In genomic region chr19:17226002-17226933, GRCh38 we compare ENCODE assay signal across 1 cellular context.
TF ChIP-seq lines count a peak whose summit lies in the region.

Gene OCEL1, plus strand, starts transcription at chr19:17226226. Its CDS starts 22 bp downstream, at chr19:17226248.

TF ChIP-seq in GM12878, 131 proteins besides CTCF, POLR2A, EP300 and RAD21 (continued from another document):
- TF ChIP-seq, protein P1, sequence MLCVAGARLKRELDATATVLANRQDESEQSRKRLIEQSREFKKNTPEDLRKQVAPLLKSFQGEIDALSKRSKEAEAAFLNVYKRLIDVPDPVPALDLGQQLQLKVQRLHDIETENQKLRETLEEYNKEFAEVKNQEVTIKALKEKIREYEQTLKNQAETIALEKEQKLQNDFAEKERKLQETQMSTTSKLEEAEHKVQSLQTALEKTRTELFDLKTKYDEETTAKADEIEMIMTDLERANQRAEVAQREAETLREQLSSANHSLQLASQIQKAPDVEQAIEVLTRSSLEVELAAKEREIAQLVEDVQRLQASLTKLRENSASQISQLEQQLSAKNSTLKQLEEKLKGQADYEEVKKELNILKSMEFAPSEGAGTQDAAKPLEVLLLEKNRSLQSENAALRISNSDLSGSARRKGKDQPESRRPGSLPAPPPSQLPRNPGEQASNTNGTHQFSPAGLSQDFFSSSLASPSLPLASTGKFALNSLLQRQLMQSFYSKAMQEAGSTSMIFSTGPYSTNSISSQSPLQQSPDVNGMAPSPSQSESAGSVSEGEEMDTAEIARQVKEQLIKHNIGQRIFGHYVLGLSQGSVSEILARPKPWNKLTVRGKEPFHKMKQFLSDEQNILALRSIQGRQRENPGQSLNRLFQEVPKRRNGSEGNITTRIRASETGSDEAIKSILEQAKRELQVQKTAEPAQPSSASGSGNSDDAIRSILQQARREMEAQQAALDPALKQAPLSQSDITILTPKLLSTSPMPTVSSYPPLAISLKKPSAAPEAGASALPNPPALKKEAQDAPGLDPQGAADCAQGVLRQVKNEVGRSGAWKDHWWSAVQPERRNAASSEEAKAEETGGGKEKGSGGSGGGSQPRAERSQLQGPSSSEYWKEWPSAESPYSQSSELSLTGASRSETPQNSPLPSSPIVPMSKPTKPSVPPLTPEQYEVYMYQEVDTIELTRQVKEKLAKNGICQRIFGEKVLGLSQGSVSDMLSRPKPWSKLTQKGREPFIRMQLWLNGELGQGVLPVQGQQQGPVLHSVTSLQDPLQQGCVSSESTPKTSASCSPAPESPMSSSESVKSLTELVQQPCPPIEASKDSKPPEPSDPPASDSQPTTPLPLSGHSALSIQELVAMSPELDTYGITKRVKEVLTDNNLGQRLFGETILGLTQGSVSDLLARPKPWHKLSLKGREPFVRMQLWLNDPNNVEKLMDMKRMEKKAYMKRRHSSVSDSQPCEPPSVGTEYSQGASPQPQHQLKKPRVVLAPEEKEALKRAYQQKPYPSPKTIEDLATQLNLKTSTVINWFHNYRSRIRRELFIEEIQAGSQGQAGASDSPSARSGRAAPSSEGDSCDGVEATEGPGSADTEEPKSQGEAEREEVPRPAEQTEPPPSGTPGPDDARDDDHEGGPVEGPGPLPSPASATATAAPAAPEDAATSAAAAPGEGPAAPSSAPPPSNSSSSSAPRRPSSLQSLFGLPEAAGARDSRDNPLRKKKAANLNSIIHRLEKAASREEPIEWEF (IDR thresholded peaks at IDR 0.05; ENCODE audit: insufficient replicate concordance, low read depth, low read length), result no peak
